1 cellular context compared by ENCODE assay signal in genomic region chr11:118529584-118530175, GRCh38.
TF ChIP-seq lines count a peak whose summit lies in the region.

No MANE protein-coding gene starts in this region.

TF ChIP-seq in HepG2, 621 proteins besides CTCF, POLR2A, EP300 and RAD21:
- TF ChIP-seq ZNF850 (CRISPR knock-in tag; conservative IDR thresholded peaks at IDR 0.05) = no peak
- TF ChIP-seq RBM22 (optimal IDR thresholded peaks at IDR 0.05; ENCODE audit: low read length) = no peak
- TF ChIP-seq ESRRA (CRISPR knock-in tag; IDR thresholded peaks at IDR 0.05; ENCODE audit: low read depth) = no peak
- no peak for TF ChIP-seq ZNF333 (CRISPR knock-in tag; IDR thresholded peaks at IDR 0.05; ENCODE audit: borderline replicate concordance)
- no peak for TF ChIP-seq KMT2B (CRISPR knock-in tag; IDR thresholded peaks at IDR 0.05)
- 0 out of 2 replicates have a peak, but pooled peaks have one; percentile 25 for TF ChIP-seq THAP9 (CRISPR knock-in tag; IDR thresholded peaks at IDR 0.05; ENCODE audit: borderline replicate concordance)
